12 cellular contexts compared by ENCODE assay signal in the genomic region with DNA sequence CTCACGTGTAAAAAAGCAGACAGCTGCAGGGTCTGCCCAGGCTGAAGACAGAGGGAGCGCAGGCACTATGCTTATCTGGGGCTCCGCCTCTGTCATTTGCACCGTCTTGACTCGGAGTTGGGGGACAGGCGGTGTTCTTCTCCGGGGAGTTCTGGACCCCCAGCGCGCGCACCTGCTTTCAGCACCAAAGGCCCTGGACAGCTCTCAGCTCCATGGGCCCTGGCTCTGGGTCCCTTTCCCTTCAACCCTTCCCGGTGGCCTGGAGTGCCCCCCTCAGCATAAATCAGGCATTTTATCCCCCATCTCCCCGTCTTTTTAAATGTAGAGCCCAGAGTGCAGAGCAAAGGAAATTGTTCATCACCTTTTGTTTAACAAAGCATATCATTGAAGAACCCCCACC. TPM values are rescaled to one million over a fixed set of nuclear protein-coding genes. Genes with fewer than 3 reads are reported as not detected.
A peak's percentile ranks its signal among the peaks of the same experiment; 100 is the strongest.
DNase-seq lines count a peak whose midpoint lies in the region; ATAC-seq lines count a peak whose summit lies in the region.
"Had no signal": no experiment of that assay in that cellular context is flagged by ENCODE, and none has a peak within 500 bp of the region (broad histone marks: within the 10 kb centered on the region; RNA-seq: fewer than 3 reads in every experiment).

No MANE protein-coding gene starts in this region.

- intact Hi-C loops in sciatic nerve (cut with DNase I), result no loop called here

- H3K4me1 ChIP-seq in NT2/D1 (ENCODE audit: insufficient read depth, insufficient read length), result no peaks in the 10 kb centered on the region
- peaks cover 15% of the 10 kb centered on the region for H3K4me1 ChIP-seq in iPS-18a (ENCODE audit: control insufficient read depth, low read depth, low read length)

- DNase-seq in C1 segment of cervical spinal cord (lab: John Stamatoyannopoulos, UW), result peak in 8 of 14 donors; percentile 3 to 68 (median 12)
- DNase-seq in H7, result peak; percentile 75
- DNase-seq in NT2/D1 (ENCODE audit: low read depth, low spot score), result no peak
- DNase-seq in sciatic nerve (ENCODE audit: low spot score), result no peak
- DNase-seq in T-helper 9 cell, result no peak
- DNase-seq: SHP77 treated with DMSO at 0.1 percent for 48 hours had no signal

- H3K27me3 ChIP-seq in H7 (ENCODE audit: control insufficient read depth, insufficient read depth, low read length) (peaks cover 31% of the 10 kb centered on the region), NT2/D1 (ENCODE audit: insufficient read depth, insufficient read length) (peaks cover 33% of the 10 kb centered on the region), iPS-18a (ENCODE audit: control insufficient read depth, insufficient read depth, low read length) (peaks cover 60% of the 10 kb centered on the region)

- H3K9me3 ChIP-seq in NT2/D1 (ENCODE audit: insufficient read depth, low read length) (no peaks in the 10 kb centered on the region), iPS-18a (ENCODE audit: control insufficient read depth, low read depth, low read length) (no peaks in the 10 kb centered on the region)

- ATAC-seq in HG03159 (IDR thresholded peaks at IDR 0.05; ENCODE audit: unreplicated experiment) (no peak), sciatic nerve (no peak), HG03196 (IDR thresholded peaks at IDR 0.05; ENCODE audit: unreplicated experiment) (no peak)
- ATAC-seq: stimulated activated naive CD8-positive, alpha-beta T cell treated with anti-CD3 and anti-CD28 coated beads, Interleukin-15, amount 100 ng/mL, for 72 hours had no signal

- no peak overlapping the region for H3K9ac ChIP-seq in NT2/D1 (ENCODE audit: insufficient read length, low read depth)
- no peak overlapping the region for H3K9ac ChIP-seq in iPS-18a (ENCODE audit: low read length)

- no peak overlapping the region for H3K4me3 ChIP-seq in H7 (ENCODE audit: insufficient read depth, low read depth, low read length)
- peak overlapping the region; percentile 1 for H3K4me3 ChIP-seq in NT2/D1 (ENCODE audit: insufficient read length, low read depth)
- H3K4me3 ChIP-seq in iPS-18a (ENCODE audit: low read length), result peak overlapping the region; percentile 60

- no peak overlapping the region for H3K27ac ChIP-seq in iPS-18a (ENCODE audit: low read length)
- H3K27ac ChIP-seq: HL-60 had no signal

- H3K36me3 ChIP-seq in H7 (replicated peaks; ENCODE audit: control insufficient read depth, insufficient read depth, low read length) (no peaks in the 10 kb centered on the region), NT2/D1 (ENCODE audit: insufficient read depth, insufficient read length, low read length) (no peaks in the 10 kb centered on the region), iPS-18a (ENCODE audit: control insufficient read depth, low read depth, low read length) (no peaks in the 10 kb centered on the region)

RNA-seq across cellular contexts. Expression of a gene that starts 1.5 kb away (rescaled TPM):
- total RNA-seq in H7 (2014; rRNA removed; shearing (Covaris generic)), result 0.83 and 1.1 TPM in 2 replicates
- total RNA-seq in sciatic nerve, result 0.13 TPM
- total RNA-seq: renal cortical epithelial cell had no signal

Comparison
In these comparisons a context has a peak if more than half of its experiments do, and no peak if none do; other contexts are left out.
1. DNase-seq: peak in C1 segment of cervical spinal cord (8 of 14) and H7 (single experiment); none in NT2/D1 (single experiment), sciatic nerve (single experiment) and T-helper 9 cell (single experiment).